In genomic region chr6:13810688-13811446, GRCh38 we compare ENCODE assay signal across 15 cellular contexts. TPM values are rescaled to one million over a fixed set of nuclear protein-coding genes. Genes with fewer than 3 reads are reported as not detected.
DNase-seq lines count a peak whose midpoint lies in the region; TF ChIP-seq lines count a peak whose summit lies in the region.
"Had no signal": no experiment of that assay in that cellular context is flagged by ENCODE, and none has a peak within 500 bp of the region (broad histone marks: within the 10 kb centered on the region; RNA-seq: fewer than 3 reads in every experiment).

No MANE protein-coding gene starts in this region.

- H3K9me3 ChIP-seq in breast epithelium (no peaks in the 10 kb centered on the region), mesenchymal stem cell (ENCODE audit: control insufficient read depth, low read length) (no peaks in the 10 kb centered on the region), suprapubic skin (no peaks in the 10 kb centered on the region)
- H3K9me3 ChIP-seq: prostate gland, SJCRH30 had no signal

- no peak overlapping the region for H2AFZ ChIP-seq in mesenchymal stem cell (ENCODE audit: low read depth, low read length)

- H3K36me3 ChIP-seq in breast epithelium (no peaks in the 10 kb centered on the region), mesenchymal stem cell (ENCODE audit: control insufficient read depth in 1 of 2, insufficient read depth in 2 of 2, low read depth in 1 of 2, low read length in 2 of 2) (peaks cover 0 to 8% of the 10 kb centered on the region in 2 experiments), suprapubic skin (peaks cover 9% of the 10 kb centered on the region)
- H3K36me3 ChIP-seq: prostate gland, SJCRH30 had no signal

- peak overlapping the region; percentile 74 to 78 for H3K27ac ChIP-seq in breast epithelium
- no peak overlapping the region for H3K27ac ChIP-seq in mesenchymal stem cell (ENCODE audit: low read length, poor library complexity, severe bottlenecking)
- peak overlapping the region; percentile 34 for H3K27ac ChIP-seq in suprapubic skin
- H3K27ac ChIP-seq: HL-60, prostate gland, SJCRH30 had no signal

- no peak overlapping the region for H2AK5ac ChIP-seq in mesenchymal stem cell (ENCODE audit: low read length, severe bottlenecking)

- DNase-seq in NCI-H446 treated with DMSO at 0.1 percent for 48 hours (lab: John Stamatoyannopoulos, UW) (peak; percentile 4), breast epithelium (ENCODE audit: low spot score in 2 of 2) (no peak), mesenchymal stem cell (no peak), suprapubic skin (ENCODE audit: low spot score in 2 of 2) (no peak), NK-92 (lab: John Stamatoyannopoulos, UW; ENCODE audit: unreplicated experiment) (no peak), NCI-H1436 treated with DMSO at 0.1 percent for 48 hours (lab: John Stamatoyannopoulos, UW) (no peak), ecto neural progenitor cell (ENCODE audit: low spot score) (no peak)
- DNase-seq: activated naive CD4-positive, alpha-beta T cell treated with anti-CD3 and anti-CD28 coated beads, Interleukin-2, amount 10 ng/mL, durations not matched to agents 7 days and 5 days; cerebellar nuclear complex; NCI-H2081 treated with DMSO at 0.1 percent for 48 hours; NK-92 treated with Interleukin-12 subunit alpha and Interleukin-12 subunit beta, amount 100 ng/mL, for 24 hours; SJCRH30; stimulated activated CD4-positive, alpha-beta T cell treated with anti-CD3 and anti-CD28 coated beads, Interleukin-2, amount 100 ng/mL, for 48 hours had no signal

- no peaks in the 10 kb centered on the region for H3K27me3 ChIP-seq in breast epithelium
- H3K27me3 ChIP-seq in mesenchymal stem cell (ENCODE audit: control insufficient read depth in 1 of 2, insufficient read depth in 1 of 2, low read length in 2 of 2), result no peaks in the 10 kb centered on the region
- no peaks in the 10 kb centered on the region for H3K27me3 ChIP-seq in suprapubic skin
- H3K27me3 ChIP-seq: SJCRH30 had no signal

- no peak overlapping the region for H3K14ac ChIP-seq in mesenchymal stem cell (ENCODE audit: low read length in 2 of 2)

- intact Hi-C loops in breast epithelium (cut with DNase I; ENCODE audit: low total_unique reads), result loop anchor here (5.0 kb wide), 1 partner anchor 1606 kb away; no protein-coding TSS in a partner anchor

- H3K4me1 ChIP-seq in breast epithelium (peaks cover 0 to 8% of the 10 kb centered on the region in 2 donors), mesenchymal stem cell (ENCODE audit: control insufficient read depth, insufficient read depth, low read depth, low read length) (no peaks in the 10 kb centered on the region), suprapubic skin (peaks cover 32% of the 10 kb centered on the region)
- H3K4me1 ChIP-seq: prostate gland, SJCRH30 had no signal

- H4K8ac ChIP-seq in mesenchymal stem cell (ENCODE audit: low read length), result no peak overlapping the region

- peaks cover 23% of the 10 kb centered on the region for H3K79me1 ChIP-seq in mesenchymal stem cell (replicated peaks; ENCODE audit: low read length, poor library complexity, severe bottlenecking)

- H2BK120ac ChIP-seq in mesenchymal stem cell (ENCODE audit: low read depth, low read length), result no peak overlapping the region

- H3K18ac ChIP-seq in mesenchymal stem cell (ENCODE audit: low read depth in 1 of 2, low read length in 2 of 2), result no peak overlapping the region

- H3K4ac ChIP-seq in mesenchymal stem cell (ENCODE audit: low read depth in 1 of 2, low read length in 2 of 2), result no peak overlapping the region

- H3K4me2 ChIP-seq in mesenchymal stem cell (ENCODE audit: low read length, poor library complexity, severe bottlenecking), result no peak overlapping the region

- no peak overlapping the region for H3K23ac ChIP-seq in mesenchymal stem cell (ENCODE audit: low read length in 2 of 2)

- H3K9ac ChIP-seq in mesenchymal stem cell (ENCODE audit: low read length), result peak overlapping the region; percentile 13

- no peak overlapping the region for H3K4me3 ChIP-seq in breast epithelium
- no peak overlapping the region for H3K4me3 ChIP-seq in mesenchymal stem cell (ENCODE audit: insufficient read depth in 1 of 2, low read depth in 1 of 2, low read length in 2 of 2)
- H3K4me3 ChIP-seq in suprapubic skin, result no peak overlapping the region
- H3K4me3 ChIP-seq: prostate gland, SJCRH30 had no signal

- no peak for TF ChIP-seq EP300 in suprapubic skin (IDR thresholded peaks at IDR 0.05)

- H2BK5ac ChIP-seq in mesenchymal stem cell (ENCODE audit: low read depth, low read length, poor library complexity, severe bottlenecking), result no peak overlapping the region

- H2BK12ac ChIP-seq in mesenchymal stem cell (ENCODE audit: low read length in 2 of 2), result no peak overlapping the region

- H4K91ac ChIP-seq in mesenchymal stem cell (ENCODE audit: low read length), result no peak overlapping the region

- WGBS in mesenchymal stem cell, result 69% methylated on average over 3 of the region's 3 CpGs
- WGBS in suprapubic skin, result 39% methylated on average over 3 of the region's 3 CpGs

- no peak overlapping the region for H2BK15ac ChIP-seq in mesenchymal stem cell (ENCODE audit: low read depth, poor library complexity, severe bottlenecking)

- no peak for TF ChIP-seq POLR2A in breast epithelium (IDR thresholded peaks at IDR 0.05)
- no peak for TF ChIP-seq POLR2A in suprapubic skin (IDR thresholded peaks at IDR 0.05)

- no peak for TF ChIP-seq CTCF in breast epithelium (IDR thresholded peaks at IDR 0.05)
- TF ChIP-seq CTCF in suprapubic skin (IDR thresholded peaks at IDR 0.05), result no peak

RNA-seq across cellular contexts. Expression of gene MCUR1, which starts 3.5 kb away (rescaled TPM):
- total RNA-seq in breast epithelium (10 to 100 TPM; 12.8 to 14.9 (median 14.1) TPM), suprapubic skin (10 to 100 TPM; 20.8 to 30.7 (median 27.8) TPM)
- 12.2 TPM for polyA plus RNA-seq in mesenchymal stem cell (2013, experiment 1 of 2)
- polyA plus RNA-seq in mesenchymal stem cell (2013, experiment 2 of 2), result 12.3 TPM
